Comparison of ENCODE assay signal across 12 cellular contexts in genomic region chr7:99224263-99224947, GRCh38. TPM values are rescaled to one million over a fixed set of nuclear protein-coding genes. Genes with fewer than 3 reads are reported as not detected.
DNase-seq lines count a peak whose midpoint lies in the region; ATAC-seq, FAIRE-seq and TF ChIP-seq lines count a peak whose summit lies in the region.
"Had no signal": no experiment of that assay in that cellular context is flagged by ENCODE, and none has a peak within 500 bp of the region (broad histone marks: within the 10 kb centered on the region; RNA-seq: fewer than 3 reads in every experiment).

No MANE protein-coding gene starts in this region.

- H3K36me3 Mint-ChIP-seq in T-cell (no peaks in the 10 kb centered on the region), endothelial cell (ENCODE audit: low read depth, unreplicated experiment) (no peaks in the 10 kb centered on the region), neural progenitor cell (no peaks in the 10 kb centered on the region)
- H3K36me3 Mint-ChIP-seq: naive thymus-derived CD4-positive, alpha-beta T cell had no signal

- DNase-seq in SK-N-SH (no peak), kidney glomerular epithelial cell (lab: John Stamatoyannopoulos, UW) (peak; percentile 60), T-cell (no peak), GM19239 (ENCODE audit: insufficient read length, low spot score) (no peak), endothelial cell (ENCODE audit: low spot score) (no peak), neural progenitor cell (ENCODE audit: low spot score) (no peak)
- DNase-seq: naive thymus-derived CD4-positive, alpha-beta T cell; stimulated activated naive CD4-positive, alpha-beta T cell had no signal

- H3K27me3 Mint-ChIP-seq in T-cell = peaks cover 0 to 9% of the 10 kb centered on the region in 2 donors
- peaks cover 7% of the 10 kb centered on the region for H3K27me3 Mint-ChIP-seq in endothelial cell (ENCODE audit: unreplicated experiment)
- peaks cover 12% of the 10 kb centered on the region for H3K27me3 Mint-ChIP-seq in neural progenitor cell (ENCODE audit: insufficient read depth, low read depth)
- H3K27me3 Mint-ChIP-seq: naive thymus-derived CD4-positive, alpha-beta T cell had no signal

- H3K4me3 ChIP-seq in BLaER1 (no peak overlapping the region), HEK293 (ENCODE audit: low read depth, low read length) (no peak overlapping the region), SK-N-SH (ENCODE audit: low read depth in 2 of 2, low read length in 1 of 2) (peak overlapping the region in 1 of 2 experiments; percentile 8; a peak in 2 of 4 replicates), neural progenitor cell (no peak overlapping the region)

- no peak overlapping the region for H3K9ac ChIP-seq in BLaER1
- H3K9ac ChIP-seq in SK-N-SH = no peak overlapping the region
- H3K9ac ChIP-seq in neural progenitor cell = no peak overlapping the region

- H2AFZ ChIP-seq in SK-N-SH (ENCODE audit: low read depth) (peak overlapping the region; percentile 29), neural progenitor cell (replicated peaks) (no peak overlapping the region)

- H4K20me1 ChIP-seq in BLaER1 (no peaks in the 10 kb centered on the region), SK-N-SH (ENCODE audit: insufficient read depth) (no peaks in the 10 kb centered on the region), neural progenitor cell (ENCODE audit: low read depth) (no peaks in the 10 kb centered on the region)

- TF ChIP-seq CTCF in HEK293 (tag by site-specific recombination; IDR thresholded peaks at IDR 0.05) (no peak), SK-N-SH (IDR thresholded peaks at IDR 0.05) (no peak), endothelial cell (IDR thresholded peaks at IDR 0.05; ENCODE audit: unreplicated experiment) (no peak), neural progenitor cell (IDR thresholded peaks at IDR 0.05) (no peak)

- H3K36me3 ChIP-seq in BLaER1 (no peaks in the 10 kb centered on the region), HEK293 (ENCODE audit: control insufficient read depth in 2 of 2, insufficient read depth in 1 of 2, low read length in 2 of 2) (no peaks in the 10 kb centered on the region), SK-N-SH (replicated peaks in 1 of 2; ENCODE audit: control insufficient read depth in 1 of 2, insufficient read depth in 2 of 2, low read length in 1 of 2) (no peaks in the 10 kb centered on the region), neural progenitor cell (no peaks in the 10 kb centered on the region)

- no peaks in the 10 kb centered on the region for H3K9me3 ChIP-seq in BLaER1
- no peaks in the 10 kb centered on the region for H3K9me3 ChIP-seq in HEK293 (ENCODE audit: control insufficient read depth, insufficient read depth, low read depth, low read length)
- H3K9me3 ChIP-seq in SK-N-SH = no peaks in the 10 kb centered on the region
- H3K9me3 ChIP-seq in neural progenitor cell (ENCODE audit: low read depth) = no peaks in the 10 kb centered on the region

- H3K27me3 ChIP-seq in BLaER1 = no peaks in the 10 kb centered on the region
- no peaks in the 10 kb centered on the region for H3K27me3 ChIP-seq in SK-N-SH (ENCODE audit: insufficient read depth)
- H3K27me3 ChIP-seq in neural progenitor cell = no peaks in the 10 kb centered on the region

- no peaks in the 10 kb centered on the region for H3K9me2 ChIP-seq in SK-N-SH

- H3K4me3 Mint-ChIP-seq in T-cell (no peak overlapping the region), endothelial cell (ENCODE audit: unreplicated experiment) (no peak overlapping the region), neural progenitor cell (no peak overlapping the region)

- CTCF ChIA-PET in HEK293 (lab: Yijun Ruan, JAX) (no interaction called here), SK-N-SH (lab: Yijun Ruan, JAX) (interaction anchor here (1.0 kb wide), 1 partner anchor 24 kb away, joined by 3 read pairs; no protein-coding TSS in a partner anchor), T-cell (lab: Charles Lee) (no interaction called here)

- H3K4me2 ChIP-seq in BLaER1 (peak overlapping the region; percentile 48), SK-N-SH (peak overlapping the region; percentile 62), neural progenitor cell (no peak overlapping the region)

- H3K79me2 ChIP-seq in SK-N-SH (ENCODE audit: insufficient read depth) (no peaks in the 10 kb centered on the region), neural progenitor cell (ENCODE audit: low read depth) (no peaks in the 10 kb centered on the region)

- ATAC-seq in T-cell (replicated peaks in 1 of 4) = no peak
- ATAC-seq: naive thymus-derived CD4-positive, alpha-beta T cell had no signal

- H3F3A ChIP-seq in SK-N-SH (replicated peaks; ENCODE audit: insufficient read depth) = no peaks in the 10 kb centered on the region
- no peaks in the 10 kb centered on the region for H3F3A ChIP-seq in neural progenitor cell (ENCODE audit: low read depth)

- WGBS in SK-N-SH (ENCODE audit: low lambda C conversion rate) = 55% methylated on average over 15 of the region's 15 CpGs

- no peak for TF ChIP-seq EP300 in SK-N-SH (IDR thresholded peaks at IDR 0.05; ENCODE audit: borderline replicate concordance in 1 of 2, low read depth in 1 of 2, low read length in 1 of 2)

- FAIRE-seq in GM19239 (lab: Jason Lieb, UNC) = no peak

- TF ChIP-seq RAD21 in SK-N-SH (IDR thresholded peaks at IDR 0.05; ENCODE audit: low read length) = no peak

- H3K4me1 ChIP-seq in BLaER1 (peaks cover 27% of the 10 kb centered on the region), HEK293 (ENCODE audit: control insufficient read depth, insufficient read depth, low read length) (no peaks in the 10 kb centered on the region; the same call in 1 of the 2 replicates), SK-N-SH (ENCODE audit: control insufficient read depth in 1 of 2, insufficient read depth in 2 of 2, low read depth in 1 of 2, low read length in 1 of 2) (peaks cover 0 to 12% of the 10 kb centered on the region in 2 experiments; a peak in 1 of 4 replicates), neural progenitor cell (no peaks in the 10 kb centered on the region)

- H3K9me3 Mint-ChIP-seq in T-cell (no peaks in the 10 kb centered on the region), endothelial cell (ENCODE audit: unreplicated experiment) (no peaks in the 10 kb centered on the region), neural progenitor cell (no peaks in the 10 kb centered on the region)
- H3K9me3 Mint-ChIP-seq: naive thymus-derived CD4-positive, alpha-beta T cell had no signal

- H3K27ac Mint-ChIP-seq in T-cell = no peak overlapping the region
- no peak overlapping the region for H3K27ac Mint-ChIP-seq in endothelial cell (ENCODE audit: unreplicated experiment)
- H3K27ac Mint-ChIP-seq in neural progenitor cell = no peak overlapping the region

- POLR2A ChIA-PET in HEK293 (lab: Yijun Ruan, JAX) = interaction anchor here (0.6 to 0.7 kb wide), 2 partner anchors 9 to 44 kb away, joined by 3 to 5 read pairs; no protein-coding TSS in a partner anchor
- POLR2A ChIA-PET in SK-N-SH (lab: Yijun Ruan, JAX) = no interaction called here
- POLR2A ChIA-PET in T-cell (lab: Charles Lee) = no interaction called here

- H3K27ac ChIP-seq in BLaER1 (0 out of 2 replicates have a peak overlapping the region, but pooled peaks have one; percentile 0), HEK293 (ENCODE audit: extremely low read depth, low read depth, low read length) (no peak overlapping the region), SK-N-SH (ENCODE audit: low read depth in 2 of 2, low read length in 1 of 2) (no peak overlapping the region), neural progenitor cell (no peak overlapping the region)

- peaks cover 0 to 3% (median 2%) of the 10 kb centered on the region in 3 donors for H3K4me1 Mint-ChIP-seq in T-cell
- no peaks in the 10 kb centered on the region for H3K4me1 Mint-ChIP-seq in endothelial cell (ENCODE audit: unreplicated experiment)
- H3K4me1 Mint-ChIP-seq in neural progenitor cell = no peaks in the 10 kb centered on the region

TF ChIP-seq in HEK293, 187 proteins besides CTCF, POLR2A, EP300 and RAD21 (continues in another document):
- TF ChIP-seq ZNF785 (tag by site-specific recombination; IDR thresholded peaks at IDR 0.05) (peak; percentile 19; the same call in 1 of the 2 replicates), PRDM1 (tag by site-specific recombination; IDR thresholded peaks at IDR 0.05) (peak; percentile 62), ZNF175 (tag by site-specific recombination; IDR thresholded peaks at IDR 0.05) (no peak), ZEB2 (tag by site-specific recombination; IDR thresholded peaks at IDR 0.05) (peak; percentile 84), ZNF623 (tag by site-specific recombination; IDR thresholded peaks at IDR 0.05) (peak; percentile 13; the same call in 1 of the 2 replicates), ZNF335 (tag by site-specific recombination; conservative IDR thresholded peaks at IDR 0.05) (peak; percentile 35; the same call in 1 of the 2 replicates)

TF ChIP-seq in SK-N-SH, 30 proteins besides CTCF, POLR2A, EP300 and RAD21 (continues in another document):
- TF ChIP-seq RFX5 (IDR thresholded peaks at IDR 0.05; ENCODE audit: low read length) (no peak), PBX3 (IDR thresholded peaks at IDR 0.05) (peak; percentile 41), JUND (IDR thresholded peaks at IDR 0.05) (peak; percentile 41), GATA2 (CRISPR knock-in tag; IDR thresholded peaks at IDR 0.05) (no peak), MEF2A (IDR thresholded peaks at IDR 0.05; ENCODE audit: borderline replicate concordance, low read depth) (peak; percentile 47; the same call in 1 of the 2 replicates), ELF1 (IDR thresholded peaks at IDR 0.05) (no peak), FOSL2 (IDR thresholded peaks at IDR 0.05; ENCODE audit: borderline replicate concordance, low read depth) (peak; percentile 59; the same call in 1 of the 2 replicates)

RNA-seq across cellular contexts. Expression of gene KPNA7, which starts 16.5 kb away (rescaled TPM):
- not detected in 2 replicates for polyA plus RNA-seq in SK-N-SH (2012; rRNA removed)
- polyA plus RNA-seq in SK-N-SH (2012; cell fraction: cytosol; rRNA removed) = not detected in 2 replicates
- polyA plus RNA-seq in SK-N-SH (2012; cell fraction: nucleus; rRNA removed) = 0.04 TPM in 1 of 2 replicates, not detected in the other
- under 1 TPM in 2 of 5 donors, not detected in 3; 0.25 to 0.35 TPM for total RNA-seq in T-cell
- total RNA-seq in endothelial cell (ENCODE audit: unreplicated experiment) = not detected
- not detected in 2 replicates for total RNA-seq in neural progenitor cell (ENCODE audit: low replicate concordance)
- total RNA-seq: dermis microvascular lymphatic vessel endothelial cell; naive thymus-derived CD4-positive, alpha-beta T cell; T-helper 1 cell treated with Interleukin-12 subunit alpha and Interleukin-12 subunit beta and Interleukin-4 antibody, amounts not matched to agents 30 ng/mL and 1 ng/mL, for 36 hours had no signal
- polyA plus RNA-seq: naive thymus-derived CD4-positive, alpha-beta T cell had no signal

RNA-seq across cellular contexts. Expression of gene MYH16, which starts 48.2 kb away (rescaled TPM):
- 0.19 and 0.41 TPM in 2 replicates for polyA plus RNA-seq in SK-N-SH (2012; rRNA removed)
- 0.39 and 0.49 TPM in 2 replicates for polyA plus RNA-seq in SK-N-SH (2012; cell fraction: cytosol; rRNA removed)
- 0.11 and 0.21 TPM in 2 replicates for polyA plus RNA-seq in SK-N-SH (2012; cell fraction: nucleus; rRNA removed)
- total RNA-seq in T-cell (not detected), endothelial cell (ENCODE audit: unreplicated experiment) (not detected), neural progenitor cell (ENCODE audit: low replicate concordance) (not detected in 2 replicates)
- total RNA-seq: naive thymus-derived CD4-positive, alpha-beta T cell; T-helper 1 cell treated with Interleukin-12 subunit alpha and Interleukin-12 subunit beta and Interleukin-4 antibody, amounts not matched to agents 30 ng/mL and 1 ng/mL, for 36 hours had no signal
- polyA plus RNA-seq: naive thymus-derived CD4-positive, alpha-beta T cell had no signal
